ENCODE assay signal across 34 cellular contexts in genomic region chr4:66298596-66298995, GRCh38.
"Had no signal": no experiment of that assay in that cellular context is flagged by ENCODE, and none has a peak within 500 bp of the region (broad histone marks: within the 10 kb centered on the region; RNA-seq: fewer than 3 reads in every experiment).

No MANE protein-coding gene starts in this region.

- H3K4me1 ChIP-seq: adrenal gland, body of pancreas, breast epithelium had no signal

- H3K27ac ChIP-seq: adrenal gland, body of pancreas, brain microvascular endothelial cell, breast epithelium, cardiac muscle cell, VCaP had no signal

- DNase-seq: activated B cell treated with CpG ODN at 0.5 μM for 24 hours; activated CD4-positive, alpha-beta memory T cell treated with anti-CD3 and anti-CD28 coated beads for 36 hours; activated CD4-positive, alpha-beta T cell treated with anti-CD3 and anti-CD28 coated beads for 4 hours; activated CD4-positive, alpha-beta T cell treated with anti-CD3 and anti-CD28 coated beads, Interleukin-2, amount 10 ng/mL, durations not matched to agents 24 days and 14 days; activated CD4-positive, alpha-beta T cell treated with anti-CD3 and anti-CD28 coated beads, Interleukin-2, amount 50 U/mL, for 1 hour; activated CD4-positive, alpha-beta T cell treated with anti-CD3 and anti-CD28 coated beads, Interleukin-2, amount 50 U/mL, for 4 hours; activated CD4-positive, CD25-positive, alpha-beta regulatory T cell treated with anti-CD3 and anti-CD28 coated beads, Interleukin-2, amount 50 U/mL, for 72 hours; activated CD8-positive, alpha-beta memory T cell treated with anti-CD3 and anti-CD28 coated beads, Interleukin-2, amount 50 U/mL, for 4 hours; activated CD8-positive, alpha-beta T cell treated with anti-CD3 and anti-CD28 coated beads for 36 hours; activated effector memory CD4-positive, alpha-beta T cell treated with anti-CD3 and anti-CD28 coated beads, Interleukin-2, amount 50 U/mL, for 16 hours; activated gamma-delta T cell treated with Interleukin-2 at 50 U/mL for 16 hours; activated naive CD4-positive, alpha-beta T cell; activated naive CD4-positive, alpha-beta T cell treated with anti-CD3 and anti-CD28 coated beads for 36 hours; activated naive CD4-positive, alpha-beta T cell treated with anti-CD3 and anti-CD28 coated beads, Interleukin-2, amount 50 U/mL, for 16 hours; activated naive CD8-positive, alpha-beta T cell treated with anti-CD3 and anti-CD28 coated beads for 36 hours; activated T-cell treated with anti-CD3 and anti-CD28 coated beads for 4 hours; activated T-cell treated with anti-CD3 and anti-CD28 coated beads, Interleukin-2, amount 50 U/mL, for 1 hour; activated T-cell treated with anti-CD3 and anti-CD28 coated beads, Interleukin-2, amount 50 U/mL, for 4 hours; activated T-cell treated with anti-CD3 and anti-CD28 coated beads, Interleukin-2, amount 50 U/mL, for 72 hours; adrenal gland; amniotic stem cell; aorta; body of pancreas; brain microvascular endothelial cell; caudate nucleus; cerebellar nuclear complex; T-helper 1 cell; T-helper 2 cell; T-helper 9 cell had no signal

- H3K9me3 ChIP-seq: adrenal gland, body of pancreas, breast epithelium had no signal

- H3K27me3 ChIP-seq: adrenal gland, body of pancreas, brain microvascular endothelial cell, breast epithelium, cardiac muscle cell had no signal

- H3K36me3 ChIP-seq: adrenal gland, brain microvascular endothelial cell, breast epithelium, cardiac muscle cell had no signal

- H3K4me3 ChIP-seq: adrenal gland, body of pancreas, breast epithelium, cardiac muscle cell had no signal

- ATAC-seq: activated CD8-positive, alpha-beta T cell treated with anti-CD3 and anti-CD28 coated beads for 36 hours; activated naive CD4-positive, alpha-beta T cell treated with anti-CD3 and anti-CD28 coated beads, Interleukin-2, amount 50 U/mL, for 72 hours; activated T-cell treated with anti-CD3 and anti-CD28 coated beads, Interleukin-2, amount 50 U/mL, for 4 hours; activated T-cell treated with anti-CD3 and anti-CD28 coated beads, Interleukin-2, amount 50 U/mL, for 72 hours; activated T-helper 17 cell treated with anti-CD3 and anti-CD28 coated beads, Interleukin-2, amount 50 U/mL, for 72 hours; body of pancreas had no signal
